9 cellular contexts compared by ENCODE assay signal in genomic region chr2:128754246-128754724, GRCh38.
DNase-seq lines count a peak whose midpoint lies in the region; ATAC-seq, FAIRE-seq and TF ChIP-seq lines count a peak whose summit lies in the region.
"Had no signal": no experiment of that assay in that cellular context is flagged by ENCODE, and none has a peak within 500 bp of the region (broad histone marks: within the 10 kb centered on the region; RNA-seq: fewer than 3 reads in every experiment).

No MANE protein-coding gene starts in this region.

- H3K27ac Mint-ChIP-seq in T-cell (peak overlapping the region in 1 of 2 donors; percentile 15), mesothelial cell of epicardium (peak overlapping the region; percentile 75)

- peak; percentile 87 for ATAC-seq in HG03135 (IDR thresholded peaks at IDR 0.05; ENCODE audit: unreplicated experiment)
- peak in 3 of 4 experiments; percentile 33 to 66 (median 60) for ATAC-seq in T-cell (replicated peaks in 1 of 4)

- H3K36me3 Mint-ChIP-seq in T-cell = no peaks in the 10 kb centered on the region
- no peaks in the 10 kb centered on the region for H3K36me3 Mint-ChIP-seq in mesothelial cell of epicardium

- H3K9me3 Mint-ChIP-seq in T-cell = no peaks in the 10 kb centered on the region
- no peaks in the 10 kb centered on the region for H3K9me3 Mint-ChIP-seq in mesothelial cell of epicardium

- peak; percentile 76 for DNase-seq in Ammon's horn (ENCODE audit: low spot score)
- peak; percentile 66 for DNase-seq in GM19239 (ENCODE audit: insufficient read length, low spot score)
- peak in 4 of 34 experiments; percentile 12 to 28 (median 17) for DNase-seq in T-cell
- DNase-seq in mesothelial cell of epicardium (ENCODE audit: low spot score in 2 of 2, unreplicated experiment in 2 of 2) = peak in 1 of 2 experiments; percentile 42
- no peak for DNase-seq in NCI-H446 treated with DMSO at 0.1 percent for 48 hours (lab: John Stamatoyannopoulos, UW)
- no peak for DNase-seq in dermis blood vessel endothelial cell
- DNase-seq in ureter (ENCODE audit: low spot score) = no peak

- POLR2A ChIA-PET in T-cell (lab: Charles Lee) = no interaction called here

- H3K4me3 Mint-ChIP-seq in T-cell = no peak overlapping the region
- H3K4me3 Mint-ChIP-seq in mesothelial cell of epicardium = no peak overlapping the region

- H3K4me1 Mint-ChIP-seq in T-cell (peaks cover 13 to 24% (median 14%) of the 10 kb centered on the region in 3 donors), mesothelial cell of epicardium (peaks cover 46% of the 10 kb centered on the region)

- peak; percentile 89 for FAIRE-seq in GM19239 (lab: Jason Lieb, UNC)
- FAIRE-seq: TTC549 had no signal

- no peak for TF ChIP-seq CTCF in mesothelial cell of epicardium (IDR thresholded peaks at IDR 0.05; ENCODE audit: unreplicated experiment)

- H3K27me3 Mint-ChIP-seq in T-cell (peaks cover 6 to 18% of the 10 kb centered on the region in 2 donors), mesothelial cell of epicardium (ENCODE audit: low read depth) (no peaks in the 10 kb centered on the region)

- CTCF ChIA-PET in T-cell (lab: Charles Lee) = no interaction called here

Comparison
In these comparisons a context has a peak if more than half of its experiments do, and no peak if none do; other contexts are left out.
1. DNase-seq: peak in Ammon's horn (single experiment) and GM19239 (single experiment); none in NCI-H446 treated with DMSO at 0.1 percent for 48 hours (single experiment), dermis blood vessel endothelial cell (single experiment) and ureter (single experiment).